Comparison of ENCODE assay signal across 25 cellular contexts in the genomic region with DNA sequence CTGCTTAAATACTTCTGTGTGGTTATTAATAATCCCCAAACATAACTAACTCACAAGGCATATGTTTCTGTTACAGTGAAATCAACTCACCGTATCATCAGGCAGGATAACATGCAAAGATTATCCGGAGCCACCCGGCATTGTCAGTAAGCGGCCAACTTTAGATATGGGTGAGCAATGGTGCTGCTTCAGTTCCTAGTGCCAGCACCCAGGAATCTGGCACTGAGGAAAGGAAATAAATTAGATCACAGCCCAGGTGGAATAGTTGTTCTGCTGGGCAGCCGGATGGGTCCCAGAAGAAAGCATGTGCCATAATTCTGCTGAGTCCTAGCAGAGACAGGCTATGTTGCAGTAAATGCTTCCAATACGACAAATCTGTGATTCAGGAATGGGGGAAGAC.
"Had no signal": no experiment of that assay in that cellular context is flagged by ENCODE, and none has a peak within 500 bp of the region (broad histone marks: within the 10 kb centered on the region; RNA-seq: fewer than 3 reads in every experiment).

No MANE protein-coding gene starts in this region.

- H3K27me3 Mint-ChIP-seq: dendritic cell treated with granulocyte-macrophage colony-stimulating factor and Interleukin-4, amounts not matched to agents 40 ng/mL and 50 ng/mL, for 4 days; effector memory CD8-positive, alpha-beta T cell; natural killer cell treated with Interleukin-12 subunit alpha and Interleukin-12 subunit beta and Interleukin-15 and Interleukin-18, amount 100 ng/mL, for 72 hours; stimulated activated memory B cell treated with anti-CD40 and anti-IgM and Interleukin-4, amounts not matched to agents 10 μg/mL and 1 μg/mL and 100 μg/mL, for 72 hours; stimulated activated naive CD8-positive, alpha-beta T cell treated with anti-CD3 and anti-CD28 coated beads, Interleukin-15, amount 100 ng/mL, for 72 hours had no signal

- H3K4me3 Mint-ChIP-seq: dendritic cell treated with granulocyte-macrophage colony-stimulating factor and Interleukin-4, amounts not matched to agents 40 ng/mL and 50 ng/mL, for 4 days; effector memory CD8-positive, alpha-beta T cell; immature natural killer cell; natural killer cell treated with Interleukin-12 subunit alpha and Interleukin-12 subunit beta and Interleukin-15 and Interleukin-18, amount 100 ng/mL, for 72 hours; stimulated activated memory B cell treated with anti-CD40 and anti-IgM and Interleukin-4, amounts not matched to agents 10 μg/mL and 1 μg/mL and 100 μg/mL, for 72 hours; stimulated activated naive CD8-positive, alpha-beta T cell treated with anti-CD3 and anti-CD28 coated beads, Interleukin-15, amount 100 ng/mL, for 72 hours had no signal

- H3K27ac ChIP-seq: epithelial cell of prostate, esophagus squamous epithelium, gastroesophageal sphincter, left lung, pancreas, prostate gland, thoracic aorta, transverse colon had no signal

- H3K4me3 ChIP-seq: esophagus squamous epithelium, gastroesophageal sphincter, left lung, lung, pancreas, prostate gland, spleen, thoracic aorta, transverse colon had no signal

- H3K4me1 Mint-ChIP-seq: immature natural killer cell; stimulated activated memory B cell treated with anti-CD40 and anti-IgM and Interleukin-4, amounts not matched to agents 10 μg/mL and 1 μg/mL and 100 μg/mL, for 72 hours; stimulated activated naive CD8-positive, alpha-beta T cell treated with anti-CD3 and anti-CD28 coated beads, Interleukin-15, amount 100 ng/mL, for 72 hours had no signal

- DNase-seq: effector memory CD8-positive, alpha-beta T cell; esophagus squamous epithelium; foreskin fibroblast; glutamatergic neuron; immature natural killer cell; left lung; mesenchymal stem cell; midbrain; occipital lobe; pancreas; spleen; stimulated activated CD4-positive, alpha-beta T cell treated with anti-CD3 and anti-CD28 coated beads, Interleukin-15, amount 100 ng/mL, for 24 hours; stimulated activated CD4-positive, alpha-beta T cell treated with anti-CD3 and anti-CD28 coated beads, Interleukin-1b, Interleukin-23, amount 100 ng/mL, for 48 hours; stimulated activated CD4-positive, alpha-beta T cell treated with anti-CD3 and anti-CD28 coated beads, Interleukin-4, amount 100 ng/mL, for 24 hours; stimulated activated naive CD8-positive, alpha-beta T cell treated with anti-CD3 and anti-CD28 coated beads, Interleukin-15, amount 100 ng/mL, for 72 hours; transverse colon had no signal

- H3K36me3 Mint-ChIP-seq: natural killer cell treated with Interleukin-12 subunit alpha and Interleukin-12 subunit beta and Interleukin-15 and Interleukin-18, amount 100 ng/mL, for 72 hours; stimulated activated memory B cell treated with anti-CD40 and anti-IgM and Interleukin-4, amounts not matched to agents 10 μg/mL and 1 μg/mL and 100 μg/mL, for 72 hours had no signal

- ATAC-seq: effector memory CD8-positive, alpha-beta T cell; gastroesophageal sphincter; left lung; natural killer cell treated with Interleukin-12 subunit alpha and Interleukin-12 subunit beta and Interleukin-15 and Interleukin-18, amount 100 ng/mL, for 72 hours; pancreas; sciatic nerve; stimulated activated memory B cell treated with anti-CD40 and anti-IgM and Interleukin-4, amounts not matched to agents 10 μg/mL and 1 μg/mL and 100 μg/mL, for 72 hours; stimulated activated naive CD8-positive, alpha-beta T cell treated with anti-CD3 and anti-CD28 coated beads, Interleukin-15, amount 100 ng/mL, for 72 hours had no signal

- H3K9me3 ChIP-seq: esophagus squamous epithelium, gastroesophageal sphincter, left lung, pancreas, prostate gland, spleen, thoracic aorta, transverse colon had no signal

- H3K4me1 ChIP-seq: left lung, pancreas, prostate gland, spleen, transverse colon had no signal

- H3K27me3 ChIP-seq: esophagus squamous epithelium, gastroesophageal sphincter, left lung, pancreas, spleen, transverse colon had no signal

- H3K27ac Mint-ChIP-seq: dendritic cell treated with granulocyte-macrophage colony-stimulating factor and Interleukin-4, amounts not matched to agents 40 ng/mL and 50 ng/mL, for 4 days; effector memory CD8-positive, alpha-beta T cell; immature natural killer cell; natural killer cell treated with Interleukin-12 subunit alpha and Interleukin-12 subunit beta and Interleukin-15 and Interleukin-18, amount 100 ng/mL, for 72 hours; stimulated activated memory B cell treated with anti-CD40 and anti-IgM and Interleukin-4, amounts not matched to agents 10 μg/mL and 1 μg/mL and 100 μg/mL, for 72 hours; stimulated activated naive CD8-positive, alpha-beta T cell treated with anti-CD3 and anti-CD28 coated beads, Interleukin-15, amount 100 ng/mL, for 72 hours had no signal

- H3K9me3 Mint-ChIP-seq: dendritic cell treated with granulocyte-macrophage colony-stimulating factor and Interleukin-4, amounts not matched to agents 40 ng/mL and 50 ng/mL, for 4 days had no signal

- H3K36me3 ChIP-seq: esophagus squamous epithelium, gastroesophageal sphincter, left lung, pancreas, prostate gland, spleen, thoracic aorta, transverse colon had no signal
